23 cellular contexts compared by ENCODE assay signal in the genomic region with DNA sequence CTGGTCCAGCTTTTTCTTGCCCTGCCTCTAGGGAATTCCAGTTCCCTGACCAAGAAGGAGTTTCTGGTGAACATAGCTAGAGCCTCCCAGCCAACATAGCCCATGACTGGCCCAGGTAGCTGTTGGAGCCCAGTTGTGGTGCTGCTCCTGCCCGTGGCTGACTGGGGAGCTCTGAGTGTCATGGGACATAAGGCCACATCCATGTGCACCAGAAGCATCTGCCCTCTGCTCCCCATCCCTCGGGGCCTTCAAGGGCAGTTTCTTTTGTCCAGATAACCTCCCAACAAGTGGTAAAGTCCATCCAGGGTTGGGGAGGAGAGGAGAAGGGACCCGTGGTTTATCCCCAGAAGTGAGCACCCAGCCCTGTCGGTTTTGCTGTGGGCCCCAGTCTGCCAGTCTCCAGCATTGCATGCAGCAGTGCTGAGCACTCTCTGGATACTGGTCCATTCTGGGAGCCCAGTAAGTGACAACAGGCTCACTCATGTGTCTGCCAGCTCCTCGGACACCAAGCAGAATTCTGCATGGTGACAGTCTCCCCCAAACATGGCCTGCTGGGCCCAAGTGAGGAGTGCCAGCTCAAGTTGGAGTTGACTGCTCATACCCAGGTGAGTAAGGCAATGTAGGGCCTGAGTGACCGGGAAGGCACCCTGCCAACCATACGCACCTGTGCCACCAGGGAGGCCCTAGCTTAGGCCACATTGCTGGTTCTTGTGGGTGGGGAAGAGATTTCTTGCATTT.
"Had no signal": no experiment of that assay in that cellular context is flagged by ENCODE, and none has a peak within 500 bp of the region (broad histone marks: within the 10 kb centered on the region; RNA-seq: fewer than 3 reads in every experiment).

No MANE protein-coding gene starts in this region.

- ATAC-seq: activated CD8-positive, alpha-beta T cell treated with anti-CD3 and anti-CD28 coated beads for 36 hours; activated T-cell treated with anti-CD3 and anti-CD28 coated beads, Interleukin-2, amount 50 U/mL, for 4 hours; left colon; naive thymus-derived CD8-positive, alpha-beta T cell; stimulated activated memory B cell treated with anti-CD40 and anti-IgM and Interleukin-4, amounts not matched to agents 10 μg/mL and 1 μg/mL and 100 μg/mL, for 72 hours; T-cell had no signal

- H3K27ac ChIP-seq: colonic mucosa, epithelial cell of prostate, heart left ventricle, pancreas, uterus, WERI-Rb-1 had no signal

- H3K4me3 ChIP-seq: colonic mucosa, heart left ventricle, pancreas, uterus had no signal

- H3K27me3 Mint-ChIP-seq: activated CD8-positive, alpha-beta T cell treated with anti-CD3 and anti-CD28 coated beads for 36 hours; T-cell had no signal

- H3K4me1 ChIP-seq: colonic mucosa, pancreas, uterus had no signal

- H3K36me3 ChIP-seq: colonic mucosa, heart left ventricle, pancreas, uterus, WERI-Rb-1 had no signal

- H3K27me3 ChIP-seq: colonic mucosa, pancreas, uterus had no signal

- H3K9me3 ChIP-seq: colonic mucosa, pancreas, uterus had no signal

- H3K27ac Mint-ChIP-seq: activated CD4-positive, alpha-beta T cell treated with anti-CD3 and anti-CD28 coated beads, Interleukin-2, amount 10 ng/mL, durations not matched to agents 7 days and 5 days; activated CD8-positive, alpha-beta T cell treated with anti-CD3 and anti-CD28 coated beads for 36 hours; activated naive CD4-positive, alpha-beta T cell treated with anti-CD3 and anti-CD28 coated beads for 36 hours; activated naive CD8-positive, alpha-beta T cell treated with anti-CD3 and anti-CD28 coated beads, Interleukin-2, amount 10 ng/mL, durations not matched to agents 7 days and 5 days; activated T-helper 2 cell treated with anti-CD3 and anti-CD28 coated beads, Interferon-gamma antibody, Interleukin-2, Interleukin-4, amounts not matched to agents 10 μg/mL and 5 μg/mL and 100 μg/mL, durations not matched to agents 14 hours and 24 hours and 36 hours; mesothelial cell of epicardium; naive thymus-derived CD8-positive, alpha-beta T cell; stimulated activated memory B cell treated with anti-CD40 and anti-IgM and Interleukin-4, amounts not matched to agents 10 μg/mL and 1 μg/mL and 100 μg/mL, for 72 hours; T-cell had no signal

- DNase-seq: activated CD4-positive, alpha-beta T cell treated with anti-CD3 and anti-CD28 coated beads, Interleukin-2, amount 10 ng/mL, durations not matched to agents 7 days and 5 days; activated CD4-positive, CD25-positive, alpha-beta regulatory T cell treated with anti-CD3 and anti-CD28 coated beads, Interleukin-2, amount 50 U/mL, for 72 hours; activated CD8-positive, alpha-beta T cell treated with anti-CD3 and anti-CD28 coated beads for 36 hours; activated naive CD4-positive, alpha-beta T cell treated with anti-CD3 and anti-CD28 coated beads for 36 hours; activated naive CD8-positive, alpha-beta T cell treated with anti-CD3 and anti-CD28 coated beads, Interleukin-2, amount 10 ng/mL, durations not matched to agents 7 days and 5 days; activated T-cell treated with anti-CD3 and anti-CD28 coated beads, Interleukin-2, amount 50 U/mL, for 4 hours; amygdala; colonic mucosa; left colon; right cardiac atrium; small intestine; stimulated activated CD4-positive, alpha-beta T cell treated with anti-CD3 and anti-CD28 coated beads, Interleukin-15, amount 100 ng/mL, for 24 hours; trophoblast cell; uterus; WERI-Rb-1 had no signal

- H3K4me3 Mint-ChIP-seq: activated CD4-positive, alpha-beta T cell treated with anti-CD3 and anti-CD28 coated beads, Interleukin-2, amount 10 ng/mL, durations not matched to agents 7 days and 5 days; activated CD8-positive, alpha-beta T cell treated with anti-CD3 and anti-CD28 coated beads for 36 hours; activated naive CD4-positive, alpha-beta T cell treated with anti-CD3 and anti-CD28 coated beads for 36 hours; activated naive CD8-positive, alpha-beta T cell treated with anti-CD3 and anti-CD28 coated beads, Interleukin-2, amount 10 ng/mL, durations not matched to agents 7 days and 5 days; activated T-cell treated with anti-CD3 and anti-CD28 coated beads, Interleukin-2, amount 50 U/mL, for 4 hours; mesothelial cell of epicardium; naive thymus-derived CD8-positive, alpha-beta T cell; stimulated activated memory B cell treated with anti-CD40 and anti-IgM and Interleukin-4, amounts not matched to agents 10 μg/mL and 1 μg/mL and 100 μg/mL, for 72 hours; T-cell had no signal

- H3K36me3 Mint-ChIP-seq: activated naive CD8-positive, alpha-beta T cell treated with anti-CD3 and anti-CD28 coated beads, Interleukin-2, amount 10 ng/mL, durations not matched to agents 7 days and 5 days; mesothelial cell of epicardium had no signal

- H3K4me1 Mint-ChIP-seq: activated CD4-positive, alpha-beta T cell treated with anti-CD3 and anti-CD28 coated beads, Interleukin-2, amount 10 ng/mL, durations not matched to agents 7 days and 5 days; activated naive CD8-positive, alpha-beta T cell treated with anti-CD3 and anti-CD28 coated beads, Interleukin-2, amount 10 ng/mL, durations not matched to agents 7 days and 5 days; mesothelial cell of epicardium; T-cell had no signal
